In the genomic region with DNA sequence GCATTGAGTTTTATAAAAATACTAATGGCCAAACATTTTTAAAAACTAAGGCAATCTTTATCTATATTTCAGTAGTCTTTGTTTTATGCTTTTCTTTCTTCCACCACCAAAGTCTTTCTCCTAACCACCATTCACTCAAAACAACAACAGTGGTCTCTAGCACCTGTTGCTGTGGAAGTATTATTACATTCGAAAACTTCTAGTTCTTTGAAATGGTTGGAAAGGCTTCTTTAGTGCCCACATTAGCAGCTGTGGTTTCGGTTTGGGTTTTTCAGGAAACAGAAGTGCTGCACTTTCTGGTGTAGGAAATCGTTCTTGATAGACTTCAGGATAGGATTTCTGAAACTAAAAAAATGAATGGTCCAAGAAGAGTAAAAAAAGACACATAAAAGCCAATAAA, we compare ENCODE assay signal across 10 cellular contexts.
DNase-seq lines count a peak whose midpoint lies in the region; ATAC-seq and TF ChIP-seq lines count a peak whose summit lies in the region.
"Had no signal": no experiment of that assay in that cellular context is flagged by ENCODE, and none has a peak within 500 bp of the region (broad histone marks: within the 10 kb centered on the region; RNA-seq: fewer than 3 reads in every experiment).

No MANE protein-coding gene starts in this region.

- no peaks in the 10 kb centered on the region for H4K20me1 ChIP-seq in smooth muscle cell (ENCODE audit: low read depth)

- H3K4me1 ChIP-seq in ascending aorta: peaks cover 2 to 9% of the 10 kb centered on the region in 2 donors
- no peaks in the 10 kb centered on the region for H3K4me1 ChIP-seq in smooth muscle cell (ENCODE audit: low read depth)

- H3K27me3 Mint-ChIP-seq in activated T-cell treated with anti-CD3 and anti-CD28 coated beads, Interleukin-2, amount 50 U/mL, for 72 hours (ENCODE audit: low read depth): no peaks in the 10 kb centered on the region

- H3K27ac ChIP-seq in ascending aorta (peak overlapping the region; percentile 60 to 61), smooth muscle cell (ENCODE audit: low read depth) (no peak overlapping the region)
- H3K27ac ChIP-seq: skin epidermis had no signal

- no peaks in the 10 kb centered on the region for H3K36me3 ChIP-seq in ascending aorta
- H3K36me3 ChIP-seq in smooth muscle cell (ENCODE audit: low read depth): no peaks in the 10 kb centered on the region

- no peaks in the 10 kb centered on the region for H3K79me2 ChIP-seq in smooth muscle cell (ENCODE audit: low read depth)

- H3F3A ChIP-seq in smooth muscle cell (ENCODE audit: low read depth): no peaks in the 10 kb centered on the region

- TF ChIP-seq CTCF in GM12865 (IDR thresholded peaks at IDR 0.05; ENCODE audit: insufficient read depth, low read depth, low read length, missing control alignments) (no peak), ascending aorta (IDR thresholded peaks at IDR 0.05) (no peak), smooth muscle cell (IDR thresholded peaks at IDR 0.05; ENCODE audit: borderline replicate concordance, insufficient read depth, poor library complexity, severe bottlenecking) (no peak)

- WGBS in smooth muscle cell (ENCODE audit: low lambda C conversion rate): 95% methylated on average over 3 of the region's 3 CpGs

- H3K9me3 Mint-ChIP-seq in activated T-cell treated with anti-CD3 and anti-CD28 coated beads, Interleukin-2, amount 50 U/mL, for 72 hours: no peaks in the 10 kb centered on the region

- H3K4me2 ChIP-seq in smooth muscle cell: no peak overlapping the region

- H3K27me3 ChIP-seq in ascending aorta (no peaks in the 10 kb centered on the region), smooth muscle cell (ENCODE audit: low read depth) (no peaks in the 10 kb centered on the region)

- H3K9me3 ChIP-seq in ascending aorta (peaks cover 7 to 14% of the 10 kb centered on the region in 2 donors), smooth muscle cell (replicated peaks; ENCODE audit: low read depth) (no peaks in the 10 kb centered on the region)

- peak; percentile 76 for DNase-seq in GM12865 (ENCODE audit: low read depth)
- no peak for DNase-seq in ascending aorta (ENCODE audit: low spot score in 2 of 2)
- no peak for DNase-seq in smooth muscle cell (lab: John Stamatoyannopoulos, UW; ENCODE audit: unreplicated experiment)
- no peak for DNase-seq in NCI-H1436 treated with DMSO at 0.1 percent for 48 hours (lab: John Stamatoyannopoulos, UW)
- DNase-seq in activated T-cell treated with anti-CD3 and anti-CD28 coated beads, Interleukin-2, amount 50 U/mL, for 72 hours: no peak
- DNase-seq: NCI-H1930 had no signal

- intact Hi-C loops in ascending aorta (cut with DNase I): no loop called here

- H3K4me3 ChIP-seq in GM12865 (ENCODE audit: low read depth, low read length) (no peak overlapping the region), ascending aorta (peak overlapping the region in 1 of 2 donors; percentile 25), smooth muscle cell (no peak overlapping the region)
- H3K4me3 ChIP-seq: skin epidermis had no signal

- ATAC-seq in GM21423 (IDR thresholded peaks at IDR 0.05; ENCODE audit: unreplicated experiment) (peak; percentile 72), HG03439 (IDR thresholded peaks at IDR 0.05; ENCODE audit: unreplicated experiment) (peak; percentile 74), HG02840 (IDR thresholded peaks at IDR 0.05; ENCODE audit: low FRiP score, unreplicated experiment) (no peak)
- ATAC-seq in activated T-cell treated with anti-CD3 and anti-CD28 coated beads, Interleukin-2, amount 50 U/mL, for 72 hours (replicated peaks in 1 of 2): no peak

- no peak overlapping the region for H3K4me3 Mint-ChIP-seq in activated T-cell treated with anti-CD3 and anti-CD28 coated beads, Interleukin-2, amount 50 U/mL, for 72 hours

- no peak overlapping the region for H3K27ac Mint-ChIP-seq in activated T-cell treated with anti-CD3 and anti-CD28 coated beads, Interleukin-2, amount 50 U/mL, for 72 hours

- H3K9ac ChIP-seq in smooth muscle cell (ENCODE audit: low read depth): no peak overlapping the region

- no peak overlapping the region for H2AFZ ChIP-seq in smooth muscle cell (ENCODE audit: low read depth)

- peaks cover 9% of the 10 kb centered on the region for H3K4me1 Mint-ChIP-seq in activated T-cell treated with anti-CD3 and anti-CD28 coated beads, Interleukin-2, amount 50 U/mL, for 72 hours (ENCODE audit: low read depth)

- H3K36me3 Mint-ChIP-seq in activated T-cell treated with anti-CD3 and anti-CD28 coated beads, Interleukin-2, amount 50 U/mL, for 72 hours (ENCODE audit: insufficient read depth in 2 of 2): peaks cover 0 to 4% of the 10 kb centered on the region in 2 donors

Comparison
In these comparisons a context has a peak if more than half of its experiments do, and no peak if none do; other contexts are left out.
1. ATAC-seq: peak in GM21423 (single experiment) and HG03439 (single experiment); none in activated T-cell treated with anti-CD3 and anti-CD28 coated beads, Interleukin-2, amount 50 U/mL, for 72 hours (0 of 2) and HG02840 (single experiment).